ENCODE assay signal across 20 cellular contexts in the genomic region with DNA sequence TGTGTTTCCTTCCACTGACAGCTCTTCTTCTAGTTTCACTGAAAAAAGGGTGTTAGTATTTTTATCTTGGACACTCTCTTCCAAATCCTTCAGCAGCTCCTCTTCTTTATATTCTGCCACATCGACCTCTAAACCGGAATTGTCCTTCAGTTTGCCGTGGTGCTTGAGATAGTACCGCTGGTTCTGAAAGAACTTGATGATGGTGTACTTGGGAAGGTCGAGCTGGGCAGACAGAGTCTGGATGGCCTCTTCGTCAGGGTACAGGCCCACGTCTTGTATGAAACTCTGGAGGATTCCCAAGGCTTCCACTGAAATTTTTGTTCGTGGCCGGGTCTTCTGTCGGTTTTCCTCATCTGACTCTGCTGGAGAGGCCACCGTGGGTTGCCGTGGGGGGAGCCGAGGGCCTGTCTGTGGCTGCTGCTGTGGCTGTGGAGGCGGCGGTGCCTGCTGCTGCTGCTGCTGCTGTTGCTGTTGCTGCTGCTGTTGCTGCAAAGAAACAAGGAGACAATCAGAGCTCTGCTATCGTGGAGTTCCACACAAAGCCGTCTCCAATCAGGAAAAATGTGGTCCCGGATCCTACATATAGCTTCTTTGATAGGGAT.
DNase-seq lines count a peak whose midpoint lies in the region; ATAC-seq and TF ChIP-seq lines count a peak whose summit lies in the region.
"Had no signal": no experiment of that assay in that cellular context is flagged by ENCODE, and none has a peak within 500 bp of the region (broad histone marks: within the 10 kb centered on the region; RNA-seq: fewer than 3 reads in every experiment).

No MANE protein-coding gene starts in this region.

- POLR2A ChIA-PET in T-cell (lab: Charles Lee) = no interaction called here

- H3K27me3 Mint-ChIP-seq in activated naive CD4-positive, alpha-beta T cell treated with anti-CD3 and anti-CD28 coated beads, Interleukin-2, amount 50 U/mL, for 24 hours = no peaks in the 10 kb centered on the region
- H3K27me3 Mint-ChIP-seq in T-cell (no peaks in the 10 kb centered on the region), HFFc6 (ENCODE audit: insufficient read depth) (peaks cover 5% of the 10 kb centered on the region)
- no peaks in the 10 kb centered on the region for H3K27me3 Mint-ChIP-seq in activated naive CD8-positive, alpha-beta T cell treated with anti-CD3 and anti-CD28 coated beads, Interleukin-2, amount 50 U/mL, for 24 hours
- H3K27me3 Mint-ChIP-seq: CD4-positive, CD25-positive, alpha-beta regulatory T cell; stimulated activated memory B cell treated with anti-CD40 and anti-IgM and Interleukin-4, amounts not matched to agents 10 μg/mL and 1 μg/mL and 100 μg/mL, for 72 hours had no signal

- CTCF ChIA-PET in T-cell (lab: Charles Lee) = no interaction called here

- no peak for ATAC-seq in T-cell (replicated peaks in 1 of 4)
- no peak for ATAC-seq in activated naive CD8-positive, alpha-beta T cell treated with anti-CD3 and anti-CD28 coated beads, Interleukin-2, amount 50 U/mL, for 24 hours
- ATAC-seq: stimulated activated memory B cell treated with anti-CD40 and anti-IgM and Interleukin-4, amounts not matched to agents 10 μg/mL and 1 μg/mL and 100 μg/mL, for 72 hours had no signal

- intact Hi-C loops in posterior vena cava (cut with DNase I) = no loop called here

- H3K9me3 Mint-ChIP-seq in activated naive CD4-positive, alpha-beta T cell treated with anti-CD3 and anti-CD28 coated beads, Interleukin-2, amount 50 U/mL, for 24 hours = no peaks in the 10 kb centered on the region
- H3K9me3 Mint-ChIP-seq in T-cell (no peaks in the 10 kb centered on the region), HFFc6 (0 out of 2 replicates have a peak, but pooled peaks cover 4% of the 10 kb centered on the region)
- no peaks in the 10 kb centered on the region for H3K9me3 Mint-ChIP-seq in activated naive CD8-positive, alpha-beta T cell treated with anti-CD3 and anti-CD28 coated beads, Interleukin-2, amount 50 U/mL, for 24 hours
- H3K9me3 Mint-ChIP-seq: CD4-positive, CD25-positive, alpha-beta regulatory T cell; nephron; stimulated activated memory B cell treated with anti-CD40 and anti-IgM and Interleukin-4, amounts not matched to agents 10 μg/mL and 1 μg/mL and 100 μg/mL, for 72 hours had no signal

- TF ChIP-seq CTCF in HFFc6 (IDR thresholded peaks at IDR 0.05) = no peak

- DNase-seq in activated naive CD4-positive, alpha-beta T cell (lab: John Stamatoyannopoulos, UW) = no peak
- DNase-seq in T-cell = no peak
- DNase-seq in activated naive CD8-positive, alpha-beta T cell treated with anti-CD3 and anti-CD28 coated beads, Interleukin-2, amount 50 U/mL, for 24 hours = no peak
- DNase-seq in posterior vena cava (ENCODE audit: low spot score) = peak; percentile 58
- DNase-seq in DMS79 treated with DMSO at 0.1 percent for 48 hours (lab: John Stamatoyannopoulos, UW) = no peak
- DNase-seq in HFFc6 = no peak
- DNase-seq: activated CD4-positive, alpha-beta T cell treated with anti-CD3 and anti-CD28 coated beads, Interleukin-2, amount 50 U/mL, for 48 hours; activated effector memory CD4-positive, alpha-beta T cell treated with Interleukin-2 at 50 U/mL for 16 hours; CD4-positive, CD25-positive, alpha-beta regulatory T cell; DMS153; MG63; NCI-H1436; NCI-H2171; NCI-H748 treated with DMSO at 0.1 percent for 48 hours; OCI-M1; SHP77; transverse colon had no signal

- H3K36me3 Mint-ChIP-seq in activated naive CD4-positive, alpha-beta T cell treated with anti-CD3 and anti-CD28 coated beads, Interleukin-2, amount 50 U/mL, for 24 hours = peaks cover 19% of the 10 kb centered on the region
- H3K36me3 Mint-ChIP-seq in T-cell = peaks cover 51% of the 10 kb centered on the region
- peaks cover 55% of the 10 kb centered on the region for H3K36me3 Mint-ChIP-seq in activated naive CD8-positive, alpha-beta T cell treated with anti-CD3 and anti-CD28 coated beads, Interleukin-2, amount 50 U/mL, for 24 hours (ENCODE audit: low read depth)
- no peaks in the 10 kb centered on the region for H3K36me3 Mint-ChIP-seq in HFFc6 (ENCODE audit: low read depth)

- H3K27ac Mint-ChIP-seq in activated naive CD4-positive, alpha-beta T cell treated with anti-CD3 and anti-CD28 coated beads, Interleukin-2, amount 50 U/mL, for 24 hours = peak overlapping the region; percentile 42
- peak overlapping the region; percentile 44 to 75 for H3K27ac Mint-ChIP-seq in T-cell
- H3K27ac Mint-ChIP-seq in activated naive CD8-positive, alpha-beta T cell treated with anti-CD3 and anti-CD28 coated beads, Interleukin-2, amount 50 U/mL, for 24 hours = peak overlapping the region; percentile 30
- H3K27ac Mint-ChIP-seq in HFFc6 = no peak overlapping the region
- H3K27ac Mint-ChIP-seq: stimulated activated memory B cell treated with anti-CD40 and anti-IgM and Interleukin-4, amounts not matched to agents 10 μg/mL and 1 μg/mL and 100 μg/mL, for 72 hours had no signal

- H3K4me3 Mint-ChIP-seq in activated naive CD4-positive, alpha-beta T cell treated with anti-CD3 and anti-CD28 coated beads, Interleukin-2, amount 50 U/mL, for 24 hours = no peak overlapping the region
- H3K4me3 Mint-ChIP-seq in T-cell (no peak overlapping the region), HFFc6 (no peak overlapping the region)
- H3K4me3 Mint-ChIP-seq in activated naive CD8-positive, alpha-beta T cell treated with anti-CD3 and anti-CD28 coated beads, Interleukin-2, amount 50 U/mL, for 24 hours = no peak overlapping the region
- H3K4me3 Mint-ChIP-seq: CD4-positive, CD25-positive, alpha-beta regulatory T cell; nephron; stimulated activated memory B cell treated with anti-CD40 and anti-IgM and Interleukin-4, amounts not matched to agents 10 μg/mL and 1 μg/mL and 100 μg/mL, for 72 hours had no signal

- peaks cover 41% of the 10 kb centered on the region for H3K4me1 Mint-ChIP-seq in activated naive CD4-positive, alpha-beta T cell treated with anti-CD3 and anti-CD28 coated beads, Interleukin-2, amount 50 U/mL, for 24 hours
- H3K4me1 Mint-ChIP-seq in T-cell (peaks cover 28 to 56% (median 55%) of the 10 kb centered on the region in 3 donors), HFFc6 (ENCODE audit: low read depth) (peaks cover 2% of the 10 kb centered on the region; the same call in 1 of the 2 replicates)
- peaks cover 34% of the 10 kb centered on the region for H3K4me1 Mint-ChIP-seq in activated naive CD8-positive, alpha-beta T cell treated with anti-CD3 and anti-CD28 coated beads, Interleukin-2, amount 50 U/mL, for 24 hours
- H3K4me1 Mint-ChIP-seq: stimulated activated memory B cell treated with anti-CD40 and anti-IgM and Interleukin-4, amounts not matched to agents 10 μg/mL and 1 μg/mL and 100 μg/mL, for 72 hours had no signal
